Comparison of ENCODE assay signal across 8 cellular contexts in the genomic region with DNA sequence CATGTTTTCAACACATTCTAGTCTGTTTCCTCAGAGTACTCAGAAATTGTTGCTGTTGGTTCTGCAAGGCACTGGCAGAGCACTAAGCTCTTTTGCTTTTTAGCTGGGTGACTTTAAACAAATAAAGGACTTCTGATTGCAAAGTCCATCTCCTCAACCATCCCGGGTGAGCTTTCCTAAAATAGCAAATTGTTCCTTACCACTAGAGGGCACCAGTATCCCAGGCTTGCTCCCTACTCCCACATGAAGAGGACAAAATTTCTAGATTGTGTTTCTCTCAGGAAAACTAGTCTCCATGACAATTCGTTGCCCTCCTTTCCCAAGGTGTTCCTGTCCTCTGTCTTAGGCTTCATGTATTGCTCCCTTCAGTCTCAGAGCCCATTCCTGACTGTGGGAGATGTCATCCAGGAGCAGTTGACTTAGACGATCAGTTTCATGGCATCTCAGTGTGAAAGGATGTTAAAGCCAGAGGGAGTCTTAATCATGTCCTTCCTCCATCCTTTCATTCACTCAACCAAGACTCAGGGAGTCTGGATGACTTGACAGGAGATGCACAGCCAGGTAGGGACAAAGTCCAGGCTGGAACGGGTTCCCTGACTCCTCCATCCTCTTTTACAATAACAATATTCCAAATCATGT. TPM values are rescaled to one million over a fixed set of nuclear protein-coding genes. Genes with fewer than 3 reads are reported as not detected.
DNase-seq lines count a peak whose midpoint lies in the region; ATAC-seq and TF ChIP-seq lines count a peak whose summit lies in the region.

No MANE protein-coding gene starts in this region.

- TF ChIP-seq POLR2A in spleen (IDR thresholded peaks at IDR 0.05): no peak

- peak; percentile 69 for ATAC-seq in Right ventricle myocardium superior (ENCODE audit: poor library complexity)
- ATAC-seq in GM19455 (IDR thresholded peaks at IDR 0.05; ENCODE audit: unreplicated experiment): no peak
- no peak for ATAC-seq in GM18867 (IDR thresholded peaks at IDR 0.05; ENCODE audit: unreplicated experiment)

- peaks cover 0 to 14% (median 0%) of the 10 kb centered on the region in 7 donors for H3K27me3 ChIP-seq in spleen (replicated peaks in 1 of 7)

- TF ChIP-seq CTCF in spleen (IDR thresholded peaks at IDR 0.05 in 8 of 11, conservative IDR thresholded peaks at IDR 0.05 in 3 of 11): peak in 9 of 11 experiments; percentile 20 to 68 (median 61)

- no peak overlapping the region for H3K27ac ChIP-seq in spleen

- no peak overlapping the region for H3K4me3 ChIP-seq in spleen

- DNase-seq in DMS 273 treated with DMSO at 0.1 percent for 48 hours (lab: John Stamatoyannopoulos, UW): peak; percentile 1
- peak; percentile 8 for DNase-seq in HK-2 (ENCODE audit: unreplicated experiment)
- peak; percentile 35 for DNase-seq in SW480 (ENCODE audit: low spot score)
- no peak for DNase-seq in Right ventricle myocardium superior
- no peak for DNase-seq in spleen
- DNase-seq in activated CD4-positive, CD25-positive, alpha-beta regulatory T cell treated with anti-CD3 and anti-CD28 coated beads, Interleukin-2, amount 50 U/mL, for 72 hours: no peak

- H3K4me1 ChIP-seq in spleen: peaks cover 0 to 3% (median 0%) of the 10 kb centered on the region in 6 donors

- intact Hi-C loops in Right ventricle myocardium superior (cut with DNase I) (loop anchor here (10.0 kb wide), 1 partner anchor 320 kb away; no protein-coding TSS in a partner anchor), spleen (cut with DNase I; ENCODE audit: low total_unique reads) (no loop called here)

- WGBS in spleen, 5 donors: 46 to 56% (median 48%) methylated on average over 4 of the region's 4 CpGs

- H3K9me3 ChIP-seq in spleen: no peaks in the 10 kb centered on the region

- H3K36me3 ChIP-seq in spleen: no peaks in the 10 kb centered on the region

RNA-seq across cellular contexts. Expression of gene OPALIN, which starts 23.8 kb away (rescaled TPM):
- not detected for total RNA-seq in Right ventricle myocardium superior
- total RNA-seq in spleen: not detected
- not detected for polyA plus RNA-seq in spleen

RNA-seq across cellular contexts. Expression of gene DNTT, which starts 30.8 kb away (rescaled TPM):
- total RNA-seq in Right ventricle myocardium superior: not detected
- under 1 TPM in 1 of 7 donors, not detected in 6; 0.59 TPM for total RNA-seq in spleen
- under 1 TPM in 1 of 3 donors, not detected in 2; 0.08 TPM for polyA plus RNA-seq in spleen

Comparison
In these comparisons a context has a peak if more than half of its experiments do, and no peak if none do; other contexts are left out.
1. DNase-seq: peak in DMS 273 treated with DMSO at 0.1 percent for 48 hours (single experiment), HK-2 (single experiment) and SW480 (single experiment); none in Right ventricle myocardium superior (single experiment), spleen (single experiment) and activated CD4-positive, CD25-positive, alpha-beta regulatory T cell treated with anti-CD3 and anti-CD28 coated beads, Interleukin-2, amount 50 U/mL, for 72 hours (single experiment).